Comparison of ENCODE assay signal across 12 cellular contexts in genomic region chr7:44177570-44178131, GRCh38.
DNase-seq lines count a peak whose midpoint lies in the region; ATAC-seq, FAIRE-seq and TF ChIP-seq lines count a peak whose summit lies in the region.
"Had no signal": no experiment of that assay in that cellular context is flagged by ENCODE, and none has a peak within 500 bp of the region (broad histone marks: within the 10 kb centered on the region; RNA-seq: fewer than 3 reads in every experiment).

No MANE protein-coding gene starts in this region.

- ATAC-seq in effector memory CD8-positive, alpha-beta T cell (replicated peaks) = no peak
- no peak for ATAC-seq in HG03457 (IDR thresholded peaks at IDR 0.05; ENCODE audit: unreplicated experiment)
- ATAC-seq: naive thymus-derived CD8-positive, alpha-beta T cell had no signal

- peaks cover 61 to 68% of the 10 kb centered on the region in 2 donors for H3K27me3 Mint-ChIP-seq in effector memory CD8-positive, alpha-beta T cell

- no peak overlapping the region for H3K4me3 Mint-ChIP-seq in effector memory CD8-positive, alpha-beta T cell
- H3K4me3 Mint-ChIP-seq: naive thymus-derived CD8-positive, alpha-beta T cell had no signal

- DNase-seq in DMS53 (lab: John Stamatoyannopoulos, UW) (peak; percentile 28), DMS53 treated with DMSO at 0.1 percent for 48 hours (lab: John Stamatoyannopoulos, UW; ENCODE audit: unreplicated experiment) (no peak), NT2/D1 (ENCODE audit: low read depth, low spot score) (peak; percentile 47), fibroblast of mammary gland (ENCODE audit: low read depth) (peak; percentile 38), retinal pigment epithelial cell (ENCODE audit: low read depth) (peak; percentile 19), D721Med (ENCODE audit: insufficient read length, low spot score) (no peak)
- no peak for DNase-seq in effector memory CD8-positive, alpha-beta T cell
- DNase-seq: 8988T; cerebellar nuclear complex; naive thymus-derived CD8-positive, alpha-beta T cell; T-helper 1 cell had no signal

- no peaks in the 10 kb centered on the region for H3K36me3 ChIP-seq in NT2/D1 (ENCODE audit: insufficient read depth, insufficient read length, low read length)

- H3K27ac Mint-ChIP-seq in effector memory CD8-positive, alpha-beta T cell = no peak overlapping the region

- H3K4me1 ChIP-seq in NT2/D1 (ENCODE audit: insufficient read depth, insufficient read length) = peaks cover 12% of the 10 kb centered on the region

- H3K36me3 Mint-ChIP-seq in effector memory CD8-positive, alpha-beta T cell (ENCODE audit: insufficient read depth) = no peaks in the 10 kb centered on the region

- no peak for FAIRE-seq in D721Med (lab: Jason Lieb, UNC)

- H3K4me1 Mint-ChIP-seq in effector memory CD8-positive, alpha-beta T cell (ENCODE audit: low read depth in 2 of 2) = no peaks in the 10 kb centered on the region
- H3K4me1 Mint-ChIP-seq: naive thymus-derived CD8-positive, alpha-beta T cell had no signal

- H3K9ac ChIP-seq in NT2/D1 (ENCODE audit: insufficient read length, low read depth) = no peak overlapping the region

- peaks cover 9% of the 10 kb centered on the region; the same call in 1 of the 2 replicates for H3K9me3 ChIP-seq in NT2/D1 (ENCODE audit: insufficient read depth, low read length)

- peaks cover 0 to 2% of the 10 kb centered on the region in 2 donors for H3K9me3 Mint-ChIP-seq in effector memory CD8-positive, alpha-beta T cell

- H3K4me3 ChIP-seq in NT2/D1 (ENCODE audit: insufficient read length, low read depth) (no peak overlapping the region), fibroblast of mammary gland (ENCODE audit: control insufficient read depth, low read depth, low read length) (no peak overlapping the region), retinal pigment epithelial cell (ENCODE audit: low read length) (no peak overlapping the region)

- TF ChIP-seq CTCF in fibroblast of mammary gland (conservative IDR thresholded peaks at IDR 0.05; ENCODE audit: control insufficient read depth, insufficient read depth, low read depth, low read length) (no peak), retinal pigment epithelial cell (conservative IDR thresholded peaks at IDR 0.05; ENCODE audit: low read depth, low read length) (no peak), D721Med (IDR thresholded peaks at IDR 0.05; ENCODE audit: insufficient read depth, missing control alignments) (no peak)

- peaks cover 5% of the 10 kb centered on the region for H3K27me3 ChIP-seq in NT2/D1 (ENCODE audit: insufficient read depth, insufficient read length)

Comparison
In these comparisons a context has a peak if more than half of its experiments do, and no peak if none do; other contexts are left out.
1. DNase-seq: peak in DMS53 (single experiment), NT2/D1 (single experiment), fibroblast of mammary gland (single experiment) and retinal pigment epithelial cell (single experiment); none in DMS53 treated with DMSO at 0.1 percent for 48 hours (single experiment), effector memory CD8-positive, alpha-beta T cell (0 of 3) and D721Med (single experiment).